Comparison of ENCODE assay signal across 1 cellular context in genomic region chr17:58120195-58120822, GRCh38.
TF ChIP-seq lines count a peak whose summit lies in the region.

No MANE protein-coding gene starts in this region.

TF ChIP-seq in HepG2, 621 proteins besides CTCF, POLR2A, EP300 and RAD21 (continued from another document and continues in another):
- TF ChIP-seq ZGPAT (CRISPR knock-in tag; IDR thresholded peaks at IDR 0.05) (0 out of 2 replicates have a peak, but pooled peaks have one; percentile 17), ZMAT5 (CRISPR knock-in tag; IDR thresholded peaks at IDR 0.05; ENCODE audit: borderline replicate concordance, low read depth) (no peak), ZHX1 (CRISPR knock-in tag; IDR thresholded peaks at IDR 0.05; ENCODE audit: low read depth) (no peak), MXD3 (CRISPR knock-in tag; IDR thresholded peaks at IDR 0.05) (no peak), ZNF577 (CRISPR knock-in tag; IDR thresholded peaks at IDR 0.05; ENCODE audit: borderline replicate concordance, low read depth) (no peak), SMARCE1 (IDR thresholded peaks at IDR 0.05; ENCODE audit: borderline replicate concordance) (no peak), HMGXB4 (CRISPR knock-in tag; IDR thresholded peaks at IDR 0.05; ENCODE audit: borderline replicate concordance in 1 of 2, low read depth in 1 of 2) (no peak), ZNF564 (CRISPR knock-in tag; IDR thresholded peaks at IDR 0.05) (peak; percentile 81), PITX1 (CRISPR knock-in tag; IDR thresholded peaks at IDR 0.05) (no peak), ZNF501 (CRISPR knock-in tag; IDR thresholded peaks at IDR 0.05) (no peak), PAXIP1 (CRISPR knock-in tag; conservative IDR thresholded peaks at IDR 0.05) (no peak), NFATC3 (CRISPR knock-in tag; IDR thresholded peaks at IDR 0.05) (no peak), PBX3 (CRISPR knock-in tag; IDR thresholded peaks at IDR 0.05; ENCODE audit: borderline replicate concordance) (no peak; the same call in 1 of the 2 replicates), ZNF251 (CRISPR knock-in tag; IDR thresholded peaks at IDR 0.05) (no peak), CREM (IDR thresholded peaks at IDR 0.05) (no peak), CREM (CRISPR knock-in tag; IDR thresholded peaks at IDR 0.05) (no peak), ZBTB43 (CRISPR knock-in tag; conservative IDR thresholded peaks at IDR 0.05) (peak; percentile 65; the same call in 1 of the 2 replicates), NFRKB (IDR thresholded peaks at IDR 0.05) (no peak), ZNF512B (CRISPR knock-in tag; IDR thresholded peaks at IDR 0.05; ENCODE audit: borderline replicate concordance) (no peak), ATF4 (CRISPR knock-in tag; IDR thresholded peaks at IDR 0.05) (no peak), ZNF17 (CRISPR knock-in tag; IDR thresholded peaks at IDR 0.05) (no peak), NR2F2 (IDR thresholded peaks at IDR 0.05; ENCODE audit: borderline replicate concordance, low read depth) (no peak), ATF1 (CRISPR knock-in tag; IDR thresholded peaks at IDR 0.05) (no peak), NFE2L2 (IDR thresholded peaks at IDR 0.05; ENCODE audit: low read length) (no peak), FOXP1 (IDR thresholded peaks at IDR 0.05) (no peak), FOXP1 (CRISPR knock-in tag; IDR thresholded peaks at IDR 0.05) (no peak), TRIM22 (IDR thresholded peaks at IDR 0.05) (no peak), ZNF660 (CRISPR knock-in tag; IDR thresholded peaks at IDR 0.05; ENCODE audit: borderline replicate concordance, low read depth) (no peak), MTERF4 (CRISPR knock-in tag; IDR thresholded peaks at IDR 0.05) (no peak), DDIT3 (CRISPR knock-in tag; IDR thresholded peaks at IDR 0.05) (no peak), KDM4B (CRISPR knock-in tag; IDR thresholded peaks at IDR 0.05) (no peak), ISL2 (CRISPR knock-in tag; IDR thresholded peaks at IDR 0.05) (no peak; the same call in 1 of the 2 replicates), ZNF883 (CRISPR knock-in tag; IDR thresholded peaks at IDR 0.05; ENCODE audit: not compliant biosample characterization) (no peak), SNRNP70 (IDR thresholded peaks at IDR 0.05; ENCODE audit: low read depth, low read length) (no peak), REPIN1 (CRISPR knock-in tag; IDR thresholded peaks at IDR 0.05; ENCODE audit: borderline replicate concordance, low read depth) (no peak)
